25 cellular contexts compared by ENCODE assay signal in genomic region chrX:133640161-133641015, GRCh38.
DNase-seq lines count a peak whose midpoint lies in the region; ATAC-seq and TF ChIP-seq lines count a peak whose summit lies in the region.
"Had no signal": no experiment of that assay in that cellular context is flagged by ENCODE, and none has a peak within 500 bp of the region (broad histone marks: within the 10 kb centered on the region; RNA-seq: fewer than 3 reads in every experiment).

No MANE protein-coding gene starts in this region.

- H3K4me3 Mint-ChIP-seq in progenitor cell of endocrine pancreas (ENCODE audit: low read depth): no peak overlapping the region
- H3K4me3 Mint-ChIP-seq in activated CD4-positive, alpha-beta memory T cell treated with anti-CD3 and anti-CD28 coated beads, Interleukin-2, amount 10 ng/mL, durations not matched to agents 7 days and 5 days: no peak overlapping the region
- H3K4me3 Mint-ChIP-seq: activated B cell treated with CpG ODN at 0.5 μM for 24 hours; activated CD4-positive, alpha-beta memory T cell treated with anti-CD3 and anti-CD28 coated beads for 36 hours; activated naive CD4-positive, alpha-beta T cell treated with anti-CD3 and anti-CD28 coated beads for 36 hours; CD8-positive, alpha-beta T cell had no signal

- POLR2A ChIA-PET in activated CD4-positive, alpha-beta memory T cell treated with anti-CD3 and anti-CD28 coated beads, Interleukin-2, amount 10 ng/mL, durations not matched to agents 7 days and 5 days (lab: Charles Lee): no interaction called here

- H3K4me1 ChIP-seq in HAP-1 (peaks cover 61% of the 10 kb centered on the region), iPS-20b (ENCODE audit: insufficient read depth, low read length) (peaks cover 6% of the 10 kb centered on the region; the same call in 1 of the 2 replicates), mucosa of descending colon (ENCODE audit: low read depth) (no peaks in the 10 kb centered on the region)

- no peaks in the 10 kb centered on the region for H3K36me3 Mint-ChIP-seq in progenitor cell of endocrine pancreas (ENCODE audit: insufficient read depth)
- no peaks in the 10 kb centered on the region for H3K36me3 Mint-ChIP-seq in activated CD4-positive, alpha-beta memory T cell treated with anti-CD3 and anti-CD28 coated beads, Interleukin-2, amount 10 ng/mL, durations not matched to agents 7 days and 5 days (ENCODE audit: low read depth)
- H3K36me3 Mint-ChIP-seq: activated CD4-positive, alpha-beta memory T cell treated with anti-CD3 and anti-CD28 coated beads for 36 hours; CD8-positive, alpha-beta T cell had no signal

- peak overlapping the region; percentile 22 for H3K27ac ChIP-seq in iPS-20b (ENCODE audit: low read length)
- H3K27ac ChIP-seq: coronary artery, hepatocyte, left lung had no signal

- TF ChIP-seq CTCF in progenitor cell of endocrine pancreas (IDR thresholded peaks at IDR 0.05; ENCODE audit: unreplicated experiment) (no peak), mucosa of descending colon (IDR thresholded peaks at IDR 0.05) (no peak)

- no peak overlapping the region for H3K4me3 ChIP-seq in HAP-1
- H3K4me3 ChIP-seq in iPS-20b (ENCODE audit: low read length): peak overlapping the region; percentile 37; the same call in 1 of the 2 replicates
- no peak overlapping the region for H3K4me3 ChIP-seq in mucosa of descending colon
- H3K4me3 ChIP-seq: coronary artery, hepatocyte, left lung had no signal

- H3K27me3 ChIP-seq in HAP-1 (ENCODE audit: low read depth): no peaks in the 10 kb centered on the region
- no peaks in the 10 kb centered on the region for H3K27me3 ChIP-seq in iPS-20b (ENCODE audit: insufficient read depth, low read length)
- H3K27me3 ChIP-seq: hepatocyte, left lung had no signal

- peak overlapping the region; percentile 53 for H3K9ac ChIP-seq in iPS-20b (ENCODE audit: low read depth, low read length)

- no peaks in the 10 kb centered on the region for H3K9me3 Mint-ChIP-seq in progenitor cell of endocrine pancreas (ENCODE audit: low read depth)
- H3K9me3 Mint-ChIP-seq in activated CD4-positive, alpha-beta memory T cell treated with anti-CD3 and anti-CD28 coated beads, Interleukin-2, amount 10 ng/mL, durations not matched to agents 7 days and 5 days: no peaks in the 10 kb centered on the region
- H3K9me3 Mint-ChIP-seq: activated B cell treated with CpG ODN at 0.5 μM for 24 hours; activated CD4-positive, alpha-beta memory T cell treated with anti-CD3 and anti-CD28 coated beads for 36 hours; activated naive CD4-positive, alpha-beta T cell treated with anti-CD3 and anti-CD28 coated beads for 36 hours; CD8-positive, alpha-beta T cell had no signal

- H3K27ac Mint-ChIP-seq in progenitor cell of endocrine pancreas: peak overlapping the region; percentile 77
- no peak overlapping the region for H3K27ac Mint-ChIP-seq in activated CD4-positive, alpha-beta memory T cell treated with anti-CD3 and anti-CD28 coated beads, Interleukin-2, amount 10 ng/mL, durations not matched to agents 7 days and 5 days
- H3K27ac Mint-ChIP-seq: activated B cell treated with CpG ODN at 0.5 μM for 24 hours; activated CD4-positive, alpha-beta memory T cell treated with anti-CD3 and anti-CD28 coated beads for 36 hours; activated naive CD4-positive, alpha-beta T cell treated with anti-CD3 and anti-CD28 coated beads for 36 hours; CD8-positive, alpha-beta T cell had no signal

- DNase-seq in HAP-1 (ENCODE audit: low spot score in 2 of 2): peak; percentile 90 to 100
- DNase-seq in astrocyte of the hippocampus (ENCODE audit: low read depth, low spot score): peak; percentile 48
- DNase-seq in progenitor cell of endocrine pancreas (ENCODE audit: low spot score, unreplicated experiment): no peak
- DNase-seq in activated CD4-positive, alpha-beta memory T cell treated with anti-CD3 and anti-CD28 coated beads, Interleukin-2, amount 10 ng/mL, durations not matched to agents 7 days and 5 days: no peak
- no peak for DNase-seq in NCI-H748 (lab: John Stamatoyannopoulos, UW; ENCODE audit: unreplicated experiment)
- DNase-seq in mucosa of descending colon: no peak
- DNase-seq: activated B cell treated with CpG ODN at 0.5 μM for 24 hours; activated CD4-positive, alpha-beta memory T cell treated with anti-CD3 and anti-CD28 coated beads for 36 hours; activated naive CD4-positive, alpha-beta T cell treated with anti-CD3 and anti-CD28 coated beads for 36 hours; activated T-cell treated with anti-CD3 and anti-CD28 coated beads, Interleukin-2, amount 50 U/mL, for 1 hour; anterior cingulate cortex; CD8-positive, alpha-beta T cell; foreskin fibroblast; Karpas-422; left lung; NCI-H1105 treated with DMSO at 0.1 percent for 48 hours; NCI-H526 treated with DMSO at 0.1 percent for 48 hours; occipital lobe; OCI-M1; SIG-M5 had no signal

- H3K36me3 ChIP-seq in HAP-1 (replicated peaks) (0 out of 2 replicates have a peak, but pooled peaks cover 6% of the 10 kb centered on the region), iPS-20b (ENCODE audit: insufficient read depth, low read depth, low read length) (no peaks in the 10 kb centered on the region), mucosa of descending colon (ENCODE audit: low read depth) (no peaks in the 10 kb centered on the region)
- H3K36me3 ChIP-seq: left lung had no signal

- H3K27me3 Mint-ChIP-seq in progenitor cell of endocrine pancreas: no peaks in the 10 kb centered on the region
- no peaks in the 10 kb centered on the region for H3K27me3 Mint-ChIP-seq in activated CD4-positive, alpha-beta memory T cell treated with anti-CD3 and anti-CD28 coated beads, Interleukin-2, amount 10 ng/mL, durations not matched to agents 7 days and 5 days
- H3K27me3 Mint-ChIP-seq: activated B cell treated with CpG ODN at 0.5 μM for 24 hours; activated CD4-positive, alpha-beta memory T cell treated with anti-CD3 and anti-CD28 coated beads for 36 hours had no signal

- no peak for ATAC-seq in HG02981 (IDR thresholded peaks at IDR 0.05; ENCODE audit: unreplicated experiment)
- ATAC-seq in mucosa of descending colon: no peak
- ATAC-seq: CD8-positive, alpha-beta T cell; right cardiac atrium had no signal

- CTCF ChIA-PET in activated CD4-positive, alpha-beta memory T cell treated with anti-CD3 and anti-CD28 coated beads, Interleukin-2, amount 10 ng/mL, durations not matched to agents 7 days and 5 days (lab: Charles Lee): no interaction called here

- in situ Hi-C loops in HAP-1 (cut with MboI; ENCODE audit: low sequenced_read_pairs): no loop called here

- intact Hi-C loops in mucosa of descending colon (cut with DNase I, micrococcal nuclease): no loop called here

- peaks cover 18% of the 10 kb centered on the region for H3K4me1 Mint-ChIP-seq in progenitor cell of endocrine pancreas (ENCODE audit: low read depth)
- no peaks in the 10 kb centered on the region for H3K4me1 Mint-ChIP-seq in activated CD4-positive, alpha-beta memory T cell treated with anti-CD3 and anti-CD28 coated beads, Interleukin-2, amount 10 ng/mL, durations not matched to agents 7 days and 5 days
- H3K4me1 Mint-ChIP-seq: activated B cell treated with CpG ODN at 0.5 μM for 24 hours had no signal

- H3K9me3 ChIP-seq in HAP-1: no peaks in the 10 kb centered on the region
- no peaks in the 10 kb centered on the region for H3K9me3 ChIP-seq in iPS-20b (ENCODE audit: insufficient read depth, low read depth, low read length)
- no peaks in the 10 kb centered on the region for H3K9me3 ChIP-seq in mucosa of descending colon
- H3K9me3 ChIP-seq: left lung had no signal

Comparison
In these comparisons a context has a peak if more than half of its experiments do, and no peak if none do; other contexts are left out.
1. DNase-seq: peak in HAP-1 (2 of 2) and astrocyte of the hippocampus (single experiment); none in progenitor cell of endocrine pancreas (single experiment), activated CD4-positive, alpha-beta memory T cell treated with anti-CD3 and anti-CD28 coated beads, Interleukin-2, amount 10 ng/mL, durations not matched to agents 7 days and 5 days (single experiment), NCI-H748 (single experiment) and mucosa of descending colon (0 of 3).